In genomic region chr3:194003128-194004057, GRCh38 we compare ENCODE assay signal across 8 cellular contexts.
DNase-seq lines count a peak whose midpoint lies in the region; ATAC-seq and TF ChIP-seq lines count a peak whose summit lies in the region.

No MANE protein-coding gene starts in this region.

- TF ChIP-seq CTCF in adrenal gland (IDR thresholded peaks at IDR 0.05): peak in 1 of 6 experiments; percentile 7

- H4K91ac ChIP-seq in trophoblast cell (ENCODE audit: low read depth, low read length): peak overlapping the region; percentile 2

- no peak overlapping the region for H2AK5ac ChIP-seq in trophoblast cell (ENCODE audit: low read length)

- H3K4me1 ChIP-seq in BLaER1 treated with 17β-estradiol and CSF1 and Interleukin-3, amounts not matched to agents 10 nM and 100 nM: peaks cover 59 to 75% (median 66%) of the 10 kb centered on the region in 10 experiments
- H3K4me1 ChIP-seq in adrenal gland (replicated peaks in 1 of 2) (peaks cover 26 to 34% of the 10 kb centered on the region in 2 donors), trophoblast cell (ENCODE audit: control insufficient read depth in 1 of 2, insufficient read depth in 2 of 2, low read length in 2 of 2) (peaks cover 9 to 18% of the 10 kb centered on the region in 2 experiments)

- ATAC-seq in HG03196 (IDR thresholded peaks at IDR 0.05; ENCODE audit: unreplicated experiment) (peak; percentile 65), left cardiac atrium (peak; percentile 91 to 94)

- peak overlapping the region; percentile 18 for H2BK120ac ChIP-seq in trophoblast cell (ENCODE audit: insufficient read depth, low read length, poor library complexity)

- H3K4ac ChIP-seq in trophoblast cell (ENCODE audit: low read depth, low read length): no peak overlapping the region

- H3K9me3 ChIP-seq in BLaER1 treated with 17β-estradiol and CSF1 and Interleukin-3, amounts not matched to agents 10 nM and 100 nM (replicated peaks in 1 of 11): no peaks in the 10 kb centered on the region
- no peaks in the 10 kb centered on the region for H3K9me3 ChIP-seq in adrenal gland (replicated peaks in 1 of 3)
- H3K9me3 ChIP-seq in trophoblast cell (ENCODE audit: insufficient read depth, low read depth, low read length): no peaks in the 10 kb centered on the region

- no peak overlapping the region for H3K23ac ChIP-seq in trophoblast cell (ENCODE audit: low read length)

- no peaks in the 10 kb centered on the region for H4K20me1 ChIP-seq in BLaER1 treated with 17β-estradiol and CSF1 and Interleukin-3, amounts not matched to agents 10 nM and 100 nM

- peak overlapping the region; percentile 37 for H4K8ac ChIP-seq in trophoblast cell (ENCODE audit: low read depth, low read length)

- H3K9me3 Mint-ChIP-seq in activated T-helper 2 cell treated with anti-CD3 and anti-CD28 coated beads, Interferon-gamma antibody, Interleukin-2, Interleukin-4, amounts not matched to agents 10 μg/mL and 5 μg/mL and 100 μg/mL, durations not matched to agents 14 hours and 24 hours and 36 hours: no peaks in the 10 kb centered on the region

- no peaks in the 10 kb centered on the region for H3K36me3 Mint-ChIP-seq in activated T-helper 2 cell treated with anti-CD3 and anti-CD28 coated beads, Interferon-gamma antibody, Interleukin-2, Interleukin-4, amounts not matched to agents 10 μg/mL and 5 μg/mL and 100 μg/mL, durations not matched to agents 14 hours and 24 hours and 36 hours (ENCODE audit: low read depth)

- H3K14ac ChIP-seq in trophoblast cell (ENCODE audit: low read length): no peak overlapping the region

- H2AFZ ChIP-seq in trophoblast cell (ENCODE audit: insufficient read depth, low read length, poor library complexity): no peak overlapping the region

- H3K79me2 ChIP-seq in trophoblast cell (ENCODE audit: control insufficient read depth, insufficient read depth, low read length, poor library complexity): no peaks in the 10 kb centered on the region

- DNase-seq in NOMO-1 treated with dmso at 0.1 percent for 144 hours (lab: John Stamatoyannopoulos, UW; ENCODE audit: unreplicated experiment): peak; percentile 98
- DNase-seq in adrenal gland: peak; percentile 85 to 95 (median 94)
- DNase-seq in left cardiac atrium: peak; percentile 93
- peak; percentile 74 to 79 for DNase-seq in trophoblast cell
- DNase-seq in activated T-helper 2 cell treated with anti-CD3 and anti-CD28 coated beads, Interferon-gamma antibody, Interleukin-2, Interleukin-4, amounts not matched to agents 10 μg/mL and 5 μg/mL and 100 μg/mL, durations not matched to agents 14 hours and 24 hours and 36 hours (ENCODE audit: low spot score): no peak

- H2BK12ac ChIP-seq in trophoblast cell (ENCODE audit: low read length): peak overlapping the region; percentile 33

- H3K79me1 ChIP-seq in trophoblast cell (ENCODE audit: low read length): peaks cover 8% of the 10 kb centered on the region

- H3K27ac Mint-ChIP-seq in activated T-helper 2 cell treated with anti-CD3 and anti-CD28 coated beads, Interferon-gamma antibody, Interleukin-2, Interleukin-4, amounts not matched to agents 10 μg/mL and 5 μg/mL and 100 μg/mL, durations not matched to agents 14 hours and 24 hours and 36 hours: no peak overlapping the region

- peaks cover 64% of the 10 kb centered on the region for H3K27me3 Mint-ChIP-seq in activated T-helper 2 cell treated with anti-CD3 and anti-CD28 coated beads, Interferon-gamma antibody, Interleukin-2, Interleukin-4, amounts not matched to agents 10 μg/mL and 5 μg/mL and 100 μg/mL, durations not matched to agents 14 hours and 24 hours and 36 hours (ENCODE audit: low read depth)

- peak overlapping the region; percentile 15 to 88 (median 83); a peak in 21 of 22 replicates for H3K27ac ChIP-seq in BLaER1 treated with 17β-estradiol and CSF1 and Interleukin-3, amounts not matched to agents 10 nM and 100 nM
- H3K27ac ChIP-seq in adrenal gland (peak overlapping the region; percentile 38 to 89 (median 79)), trophoblast cell (ENCODE audit: low read depth, low read length) (peak overlapping the region; percentile 41)

- H3K4me1 Mint-ChIP-seq in activated T-helper 2 cell treated with anti-CD3 and anti-CD28 coated beads, Interferon-gamma antibody, Interleukin-2, Interleukin-4, amounts not matched to agents 10 μg/mL and 5 μg/mL and 100 μg/mL, durations not matched to agents 14 hours and 24 hours and 36 hours (ENCODE audit: low read depth): peaks cover 6% of the 10 kb centered on the region

- peak; percentile 26 for TF ChIP-seq POLR2A in GM19099 (IDR thresholded peaks at IDR 0.05; ENCODE audit: extremely low read depth, insufficient read length, low read depth)
- peak in 1 of 2 donors; percentile 69 for TF ChIP-seq POLR2A in adrenal gland (IDR thresholded peaks at IDR 0.05)

- H2BK5ac ChIP-seq in trophoblast cell (ENCODE audit: low read depth, low read length, poor library complexity): peak overlapping the region; percentile 1

- intact Hi-C loops in adrenal gland (cut with DNase I) (loop anchor here (10.0 kb wide), 2 partner anchors 131 to 219 kb away; partner anchors contain the start of gene HES1 (in 1 of the 2)), left cardiac atrium (cut with DNase I) (loop anchor here (5.0 to 10.0 kb wide), 7 partner anchors 69 to 314 kb away; partner anchors contain the start of gene HES1 (in 2 of the 2))
- intact Hi-C loops in activated T-helper 2 cell treated with anti-CD3 and anti-CD28 coated beads, Interferon-gamma antibody, Interleukin-2, Interleukin-4, amounts not matched to agents 10 μg/mL and 5 μg/mL and 100 μg/mL, durations not matched to agents 14 hours and 24 hours and 36 hours (cut with micrococcal nuclease): loop anchor here (5.0 kb wide), 1 partner anchor 41 kb away; no protein-coding TSS in a partner anchor

- H4K12ac ChIP-seq in trophoblast cell (ENCODE audit: low read depth, low read length): no peak overlapping the region

- peaks cover 0 to 12% (median 0%) of the 10 kb centered on the region in 11 experiments; a peak in 3 of 22 replicates for H3K27me3 ChIP-seq in BLaER1 treated with 17β-estradiol and CSF1 and Interleukin-3, amounts not matched to agents 10 nM and 100 nM
- H3K27me3 ChIP-seq in adrenal gland: no peaks in the 10 kb centered on the region
- no peaks in the 10 kb centered on the region for H3K27me3 ChIP-seq in trophoblast cell (ENCODE audit: insufficient read depth, low read length)

- H3K18ac ChIP-seq in trophoblast cell (ENCODE audit: low read length): no peak overlapping the region

- no peak overlapping the region for H3K4me3 Mint-ChIP-seq in activated T-helper 2 cell treated with anti-CD3 and anti-CD28 coated beads, Interferon-gamma antibody, Interleukin-2, Interleukin-4, amounts not matched to agents 10 μg/mL and 5 μg/mL and 100 μg/mL, durations not matched to agents 14 hours and 24 hours and 36 hours (ENCODE audit: low read depth)

- peak overlapping the region; percentile 46 to 69 (median 60) for H3K4me3 ChIP-seq in BLaER1 treated with 17β-estradiol and CSF1 and Interleukin-3, amounts not matched to agents 10 nM and 100 nM
- H3K4me3 ChIP-seq in adrenal gland (peak overlapping the region in 2 of 4 donors; percentile 20 to 34), trophoblast cell (ENCODE audit: low read depth, low read length) (no peak overlapping the region)

- peak overlapping the region; percentile 60 to 85 (median 82); a peak in 21 of 22 replicates for H3K9ac ChIP-seq in BLaER1 treated with 17β-estradiol and CSF1 and Interleukin-3, amounts not matched to agents 10 nM and 100 nM
- H3K9ac ChIP-seq in trophoblast cell (ENCODE audit: low read length): no peak overlapping the region

- no peaks in the 10 kb centered on the region for H3K36me3 ChIP-seq in BLaER1 treated with 17β-estradiol and CSF1 and Interleukin-3, amounts not matched to agents 10 nM and 100 nM
- H3K36me3 ChIP-seq in adrenal gland (replicated peaks in 1 of 2) (no peaks in the 10 kb centered on the region), trophoblast cell (ENCODE audit: control insufficient read depth in 1 of 2, insufficient read depth in 2 of 2, low read length in 2 of 2) (no peaks in the 10 kb centered on the region)

- WGBS in adrenal gland, 4 donors: 4 to 9% (median 6%) methylated on average over 27 to 57 of the region's 57 CpGs
- no CpG with 5 or more reads among the region's 57 CpGs for WGBS in trophoblast cell (ENCODE audit: extremely low coverage, insufficient coverage, insufficient read length)

- peak overlapping the region; percentile 81 to 98 (median 94) for H3K4me2 ChIP-seq in BLaER1 treated with 17β-estradiol and CSF1 and Interleukin-3, amounts not matched to agents 10 nM and 100 nM
- H3K4me2 ChIP-seq in trophoblast cell (ENCODE audit: low read length): peak overlapping the region; percentile 70
